ENCODE assay signal across 8 cellular contexts in genomic region chr5:43602456-43602817, GRCh38. TPM values are rescaled to one million over a fixed set of nuclear protein-coding genes. Genes with fewer than 3 reads are reported as not detected.
DNase-seq lines count a peak whose midpoint lies in the region; ATAC-seq lines count a peak whose summit lies in the region.

No MANE protein-coding gene starts in this region.

- H3K79me2 ChIP-seq in GM23248 (ENCODE audit: insufficient read depth), result peaks cover 36% of the 10 kb centered on the region

- H3K9ac ChIP-seq in GM23248, result peak overlapping the region; percentile 87

- no peaks in the 10 kb centered on the region for H4K20me1 ChIP-seq in GM23248 (ENCODE audit: insufficient read depth)

- H3K4me3 Mint-ChIP-seq in T-helper 1 cell treated with Interleukin-12 subunit alpha and Interleukin-12 subunit beta and Interleukin-4 antibody, amounts not matched to agents 30 μg/mL and 1 μg/mL, for 36 hours, result peak overlapping the region; percentile 91
- peak overlapping the region; percentile 93 to 99 for H3K4me3 Mint-ChIP-seq in stimulated activated naive B cell treated with anti-CD40 and anti-IgM and Interleukin-4, amounts not matched to agents 10 μg/mL and 1 μg/mL and 100 μg/mL, for 72 hours

- no peaks in the 10 kb centered on the region for H3K27me3 Mint-ChIP-seq in T-helper 1 cell treated with Interleukin-12 subunit alpha and Interleukin-12 subunit beta and Interleukin-4 antibody, amounts not matched to agents 30 μg/mL and 1 μg/mL, for 36 hours (ENCODE audit: low read depth)
- no peaks in the 10 kb centered on the region for H3K27me3 Mint-ChIP-seq in stimulated activated naive B cell treated with anti-CD40 and anti-IgM and Interleukin-4, amounts not matched to agents 10 μg/mL and 1 μg/mL and 100 μg/mL, for 72 hours

- in situ Hi-C loops in GM23248 (cut with MboI), result no loop called here

- peak overlapping the region; percentile 93 for H3K4me2 ChIP-seq in GM23248 (ENCODE audit: unreplicated experiment)

- no peaks in the 10 kb centered on the region for H3K9me3 ChIP-seq in GM23248 (ENCODE audit: low read depth)

- DNase-seq in DMS153 treated with DMSO at 0.1 percent for 48 hours (lab: John Stamatoyannopoulos, UW; ENCODE audit: unreplicated experiment) (peak; percentile 71), GM23248 (peak; percentile 74), NCI-H1092 (lab: John Stamatoyannopoulos, UW) (peak; percentile 34), kidney glomerular epithelial cell (lab: John Stamatoyannopoulos, UW) (peak; percentile 47)
- no peak for DNase-seq in stimulated activated naive B cell treated with anti-CD40 and anti-IgM and Interleukin-4, amounts not matched to agents 10 μg/mL and 1 μg/mL and 100 μg/mL, for 72 hours

- H3K27ac ChIP-seq in GM23248 (peak overlapping the region; percentile 46), cingulate gyrus (ENCODE audit: low read depth, low read length) (peak overlapping the region; percentile 49)

- peaks cover 25% of the 10 kb centered on the region for H3K4me1 Mint-ChIP-seq in T-helper 1 cell treated with Interleukin-12 subunit alpha and Interleukin-12 subunit beta and Interleukin-4 antibody, amounts not matched to agents 30 μg/mL and 1 μg/mL, for 36 hours (ENCODE audit: low read depth)
- peaks cover 21 to 46% of the 10 kb centered on the region in 2 donors for H3K4me1 Mint-ChIP-seq in stimulated activated naive B cell treated with anti-CD40 and anti-IgM and Interleukin-4, amounts not matched to agents 10 μg/mL and 1 μg/mL and 100 μg/mL, for 72 hours

- H2AFZ ChIP-seq in GM23248, result peak overlapping the region; percentile 97

- H3K27ac Mint-ChIP-seq in T-helper 1 cell treated with Interleukin-12 subunit alpha and Interleukin-12 subunit beta and Interleukin-4 antibody, amounts not matched to agents 30 μg/mL and 1 μg/mL, for 36 hours, result peak overlapping the region; percentile 93
- H3K27ac Mint-ChIP-seq in stimulated activated naive B cell treated with anti-CD40 and anti-IgM and Interleukin-4, amounts not matched to agents 10 μg/mL and 1 μg/mL and 100 μg/mL, for 72 hours, result peak overlapping the region; percentile 97

- peaks cover 27% of the 10 kb centered on the region for H3K36me3 Mint-ChIP-seq in T-helper 1 cell treated with Interleukin-12 subunit alpha and Interleukin-12 subunit beta and Interleukin-4 antibody, amounts not matched to agents 30 μg/mL and 1 μg/mL, for 36 hours (ENCODE audit: low read depth)
- peaks cover 25 to 28% of the 10 kb centered on the region in 2 donors for H3K36me3 Mint-ChIP-seq in stimulated activated naive B cell treated with anti-CD40 and anti-IgM and Interleukin-4, amounts not matched to agents 10 μg/mL and 1 μg/mL and 100 μg/mL, for 72 hours

- H3K9me2 ChIP-seq in GM23248 (ENCODE audit: insufficient read depth), result no peaks in the 10 kb centered on the region

- no peaks in the 10 kb centered on the region for H3K36me3 ChIP-seq in GM23248 (ENCODE audit: low read depth)

- peak overlapping the region; percentile 77 for H3K4me3 ChIP-seq in GM23248

- peaks cover 15% of the 10 kb centered on the region for H3K4me1 ChIP-seq in GM23248 (ENCODE audit: insufficient read depth)

- no peaks in the 10 kb centered on the region for H3F3A ChIP-seq in GM23248 (ENCODE audit: insufficient read depth)

- H3K9me3 Mint-ChIP-seq in T-helper 1 cell treated with Interleukin-12 subunit alpha and Interleukin-12 subunit beta and Interleukin-4 antibody, amounts not matched to agents 30 μg/mL and 1 μg/mL, for 36 hours, result no peaks in the 10 kb centered on the region
- H3K9me3 Mint-ChIP-seq in stimulated activated naive B cell treated with anti-CD40 and anti-IgM and Interleukin-4, amounts not matched to agents 10 μg/mL and 1 μg/mL and 100 μg/mL, for 72 hours, result peaks cover 1 to 3% of the 10 kb centered on the region in 2 donors

- ATAC-seq in stimulated activated naive B cell treated with anti-CD40 and anti-IgM and Interleukin-4, amounts not matched to agents 10 μg/mL and 1 μg/mL and 100 μg/mL, for 72 hours (replicated peaks), result peak; percentile 10 to 25
- no peak for ATAC-seq in GM19467 (IDR thresholded peaks at IDR 0.05; ENCODE audit: unreplicated experiment)

- no peaks in the 10 kb centered on the region for H3K27me3 ChIP-seq in GM23248 (replicated peaks; ENCODE audit: insufficient read depth)

- WGBS in GM23248 (ENCODE audit: low coverage in 1 of 2, low lambda C conversion rate in 2 of 2, missing lambda C conversion rate in 2 of 2), 2 experiments, result 2 to 3% methylated on average over 9 of the region's 9 CpGs

RNA-seq across cellular contexts. Expression of gene NNT, which starts 0.5 kb away (rescaled TPM):
- 27.2 and 47.2 TPM in 2 replicates for total RNA-seq in GM23248 (2014; rRNA removed; shearing (Covaris generic))
- polyA plus RNA-seq in GM23248 (2016; fragmentation: Nextera tagmentation; extraction: Ambion mirVana), result 32.5 and 33.9 TPM in 2 replicates

RNA-seq across cellular contexts. Expression of gene PAIP1, which starts 45.6 kb away (rescaled TPM):
- total RNA-seq in GM23248 (2014; rRNA removed; shearing (Covaris generic)), result 117 and 135 TPM in 2 replicates
- 91.1 and 95.8 TPM in 2 replicates for polyA plus RNA-seq in GM23248 (2016; fragmentation: Nextera tagmentation; extraction: Ambion mirVana)
